19 cellular contexts compared by ENCODE assay signal in genomic region chr9:81683214-81683613, GRCh38. TPM values are rescaled to one million over a fixed set of nuclear protein-coding genes. Genes with fewer than 3 reads are reported as not detected.
A peak's percentile ranks its signal among the peaks of the same experiment; 100 is the strongest.
DNase-seq lines count a peak whose midpoint lies in the region; ATAC-seq and TF ChIP-seq lines count a peak whose summit lies in the region.
"Had no signal": no experiment of that assay in that cellular context is flagged by ENCODE, and none has a peak within 500 bp of the region (broad histone marks: within the 10 kb centered on the region; RNA-seq: fewer than 3 reads in every experiment).

No MANE protein-coding gene starts in this region.

- H4K20me1 ChIP-seq in DND-41 (ENCODE audit: insufficient read depth, low read length) (peaks cover 32% of the 10 kb centered on the region; the same call in 1 of the 2 replicates), smooth muscle cell (ENCODE audit: low read depth) (peaks cover 85% of the 10 kb centered on the region)

- peaks cover 9% of the 10 kb centered on the region; the same call in 1 of the 2 replicates for H3K36me3 ChIP-seq in DND-41 (ENCODE audit: insufficient read depth, low read length)
- peaks cover 5 to 43% (median 15%) of the 10 kb centered on the region in 4 donors for H3K36me3 ChIP-seq in esophagus muscularis mucosa
- H3K36me3 ChIP-seq in smooth muscle cell (ENCODE audit: low read depth) = no peaks in the 10 kb centered on the region

- no peaks in the 10 kb centered on the region for H3F3A ChIP-seq in smooth muscle cell (ENCODE audit: low read depth)

- TF ChIP-seq CTCF in DND-41 (IDR thresholded peaks at IDR 0.05; ENCODE audit: borderline replicate concordance, extremely low read depth, low read length, poor library complexity, severe bottlenecking) (no peak), esophagus muscularis mucosa (IDR thresholded peaks at IDR 0.05) (no peak), smooth muscle cell (IDR thresholded peaks at IDR 0.05; ENCODE audit: borderline replicate concordance, insufficient read depth, poor library complexity, severe bottlenecking) (no peak)

- DNase-seq in DND-41 = no peak
- DNase-seq in NCI-H2227 (lab: John Stamatoyannopoulos, UW; ENCODE audit: unreplicated experiment) = peak; percentile 90
- DNase-seq in esophagus muscularis mucosa (ENCODE audit: extremely low spot score) = no peak
- DNase-seq in smooth muscle cell (lab: John Stamatoyannopoulos, UW; ENCODE audit: unreplicated experiment) = no peak
- DNase-seq: activated CD4-positive, alpha-beta T cell treated with anti-CD3 and anti-CD28 coated beads for 48 hours; activated CD8-positive, alpha-beta memory T cell treated with anti-CD3 and anti-CD28 coated beads, Interleukin-2, amount 10 ng/mL, durations not matched to agents 7 days and 5 days; activated naive CD8-positive, alpha-beta T cell treated with anti-CD3 and anti-CD28 coated beads for 36 hours; NCI-H1694; NCI-H510A; SHP77; stimulated activated CD4-positive, alpha-beta T cell treated with anti-CD3 and anti-CD28 coated beads, Interleukin-12 subunit alpha, Interleukin-12 subunit beta, amount 100 ng/mL, for 4 hours; stimulated activated CD8-positive, alpha-beta memory T cell treated with anti-CD3 and anti-CD28 coated beads, Interleukin-4, amount 100 ng/mL, for 48 hours; T-cell had no signal

- intact Hi-C loops in esophagus muscularis mucosa (cut with DNase I) = loop anchor here (10.0 kb wide), 1 partner anchor 288 kb away; no protein-coding TSS in a partner anchor

- H3K27me3 ChIP-seq in DND-41 (ENCODE audit: insufficient read depth, low read length, poor library complexity) (no peaks in the 10 kb centered on the region), esophagus muscularis mucosa (no peaks in the 10 kb centered on the region), smooth muscle cell (ENCODE audit: low read depth) (no peaks in the 10 kb centered on the region)
- H3K27me3 ChIP-seq: suprapubic skin had no signal

- ATAC-seq in DND-41 (ENCODE audit: insufficient read depth, low read depth) (no peak), HG02610 (IDR thresholded peaks at IDR 0.05; ENCODE audit: unreplicated experiment) (no peak), GM19351 (IDR thresholded peaks at IDR 0.05; ENCODE audit: unreplicated experiment) (no peak), GM21381 (IDR thresholded peaks at IDR 0.05; ENCODE audit: unreplicated experiment) (no peak)
- ATAC-seq: activated CD8-positive, alpha-beta memory T cell treated with anti-CD3 and anti-CD28 coated beads, Interleukin-2, amount 10 ng/mL, durations not matched to agents 7 days and 5 days; esophagus mucosa; left lobe of liver had no signal

- H3K9me3 ChIP-seq in DND-41 (ENCODE audit: insufficient read depth, low read length, severe bottlenecking) (no peaks in the 10 kb centered on the region), esophagus muscularis mucosa (no peaks in the 10 kb centered on the region), smooth muscle cell (replicated peaks; ENCODE audit: low read depth) (no peaks in the 10 kb centered on the region)
- H3K9me3 ChIP-seq: suprapubic skin had no signal

- H3K9ac ChIP-seq in DND-41 (ENCODE audit: low read depth, low read length) = no peak overlapping the region
- no peak overlapping the region for H3K9ac ChIP-seq in smooth muscle cell (ENCODE audit: low read depth)

- H2AFZ ChIP-seq in DND-41 (ENCODE audit: low read depth, low read length) (no peak overlapping the region), smooth muscle cell (ENCODE audit: low read depth) (no peak overlapping the region)

- H3K4me2 ChIP-seq in DND-41 (ENCODE audit: insufficient read depth, low read length) (peak overlapping the region; percentile 55; the same call in 1 of the 2 replicates), smooth muscle cell (peak overlapping the region; percentile 74)

- TF ChIP-seq EP300 in esophagus muscularis mucosa (IDR thresholded peaks at IDR 0.05) = no peak

- H3K27ac ChIP-seq in DND-41 (ENCODE audit: low read length) (no peak overlapping the region), esophagus muscularis mucosa (replicated peaks in 1 of 4) (no peak overlapping the region), smooth muscle cell (ENCODE audit: low read depth) (no peak overlapping the region)
- H3K27ac ChIP-seq: suprapubic skin had no signal

- no peak overlapping the region for H3K4me3 ChIP-seq in DND-41 (ENCODE audit: low read depth in 1 of 2, low read length in 2 of 2)
- H3K4me3 ChIP-seq in esophagus muscularis mucosa = peak overlapping the region; percentile 3 to 28 (median 8)
- no peak overlapping the region for H3K4me3 ChIP-seq in smooth muscle cell
- H3K4me3 ChIP-seq: suprapubic skin had no signal

- no peak for TF ChIP-seq POLR2A in esophagus muscularis mucosa (IDR thresholded peaks at IDR 0.05; ENCODE audit: low read depth)

- H3K79me2 ChIP-seq in DND-41 (ENCODE audit: insufficient read depth, low read length) = peaks cover 18% of the 10 kb centered on the region
- peaks cover 63% of the 10 kb centered on the region for H3K79me2 ChIP-seq in smooth muscle cell (ENCODE audit: low read depth)

- H3K4me1 ChIP-seq in DND-41 (ENCODE audit: insufficient read depth, low read length) (peaks cover 59% of the 10 kb centered on the region), esophagus muscularis mucosa (peaks cover 26 to 77% (median 69%) of the 10 kb centered on the region in 4 donors), smooth muscle cell (ENCODE audit: low read depth) (peaks cover 51% of the 10 kb centered on the region)

- 65% methylated on average over 3 of the region's 3 CpGs for WGBS in esophagus muscularis mucosa
- WGBS in smooth muscle cell (ENCODE audit: low lambda C conversion rate) = 95% methylated on average over 3 of the region's 3 CpGs

RNA-seq across cellular contexts. Expression of gene TLE1, which starts 6.1 kb away (rescaled TPM):
- total RNA-seq in esophagus muscularis mucosa (100 to 1,000 TPM in 1 of 4 donors, 10 to 100 TPM in 3; 52.3 to 125 (median 76.8) TPM), smooth muscle cell (25.5 and 32.5 TPM in 2 replicates)
- polyA plus RNA-seq in smooth muscle cell = 35.2 and 41.9 TPM in 2 replicates

Comparison
In these comparisons a context has a peak if more than half of its experiments do, and no peak if none do; other contexts are left out.
1. H3K4me3 ChIP-seq: peak in esophagus muscularis mucosa (4 of 4); none in DND-41 (0 of 2) and smooth muscle cell (single experiment).